In genomic region chr10:110210663-110211454, GRCh38 we compare ENCODE assay signal across 8 cellular contexts. TPM values are rescaled to one million over a fixed set of nuclear protein-coding genes. Genes with fewer than 3 reads are reported as not detected.
DNase-seq lines count a peak whose midpoint lies in the region; ATAC-seq and TF ChIP-seq lines count a peak whose summit lies in the region.

No MANE protein-coding gene starts in this region.

- DNase-seq in GM13976 (ENCODE audit: low spot score) (peak; percentile 95), NCI-H1694 (lab: John Stamatoyannopoulos, UW) (peak; percentile 89), T-helper 1 cell (peak; percentile 79 to 93 (median 85)), amniotic stem cell (lab: John Stamatoyannopoulos, UW) (peak; percentile 95), heart right ventricle (peak; percentile 97), trophoblast cell (peak; percentile 96 to 98), tibial nerve (ENCODE audit: low spot score in 2 of 2) (peak; percentile 94 to 98)

- H3K23ac ChIP-seq in trophoblast cell (ENCODE audit: low read length), result no peak overlapping the region

- peak overlapping the region; percentile 100 for H3K4me2 ChIP-seq in trophoblast cell (ENCODE audit: low read length)

- no peaks in the 10 kb centered on the region for H3K9me3 ChIP-seq in heart right ventricle
- H3K9me3 ChIP-seq in trophoblast cell (ENCODE audit: insufficient read depth, low read depth, low read length), result no peaks in the 10 kb centered on the region
- no peaks in the 10 kb centered on the region for H3K9me3 ChIP-seq in tibial nerve

- TF ChIP-seq EP300 in tibial nerve (IDR thresholded peaks at IDR 0.05), result peak in 1 of 2 donors; percentile 95

- H4K12ac ChIP-seq in trophoblast cell (ENCODE audit: low read depth, low read length), result peak overlapping the region; percentile 5

- peak overlapping the region; percentile 61 to 92 (median 82) for H3K4me3 ChIP-seq in heart right ventricle
- H3K4me3 ChIP-seq in trophoblast cell (ENCODE audit: low read depth, low read length), result peak overlapping the region; percentile 73
- peak overlapping the region; percentile 61 to 95 (median 84) for H3K4me3 ChIP-seq in tibial nerve

- H4K91ac ChIP-seq in trophoblast cell (ENCODE audit: low read depth, low read length), result no peak overlapping the region

- no peak overlapping the region for H2BK5ac ChIP-seq in trophoblast cell (ENCODE audit: low read depth, low read length, poor library complexity)

- TF ChIP-seq POLR2A in tibial nerve (IDR thresholded peaks at IDR 0.05), result peak; percentile 66 to 82

- in situ Hi-C loops in GM13976 (cut with MboI; ENCODE audit: low sequenced_read_pairs, unreplicated experiment), result no loop called here

- WGBS in heart right ventricle, 2 donors, result 0% methylated on average over 60 of the region's 60 CpGs
- WGBS in trophoblast cell (ENCODE audit: extremely low coverage, insufficient coverage, insufficient read length), result no CpG with 5 or more reads among the region's 60 CpGs
- 0 to 1% methylated on average over 48 to 60 of the region's 60 CpGs for WGBS in tibial nerve, 2 donors

- H2AK5ac ChIP-seq in trophoblast cell (ENCODE audit: low read length), result no peak overlapping the region

- peak overlapping the region; percentile 54 for H4K8ac ChIP-seq in trophoblast cell (ENCODE audit: low read depth, low read length)

- peak overlapping the region; percentile 16 for H3K18ac ChIP-seq in trophoblast cell (ENCODE audit: low read length)

- peak overlapping the region; percentile 52 for H3K9ac ChIP-seq in trophoblast cell (ENCODE audit: low read length)

- H3K14ac ChIP-seq in trophoblast cell (ENCODE audit: low read length), result no peak overlapping the region

- no peaks in the 10 kb centered on the region for H3K36me3 ChIP-seq in heart right ventricle
- H3K36me3 ChIP-seq in trophoblast cell (ENCODE audit: control insufficient read depth in 1 of 2, insufficient read depth in 2 of 2, low read length in 2 of 2), result no peaks in the 10 kb centered on the region
- no peaks in the 10 kb centered on the region for H3K36me3 ChIP-seq in tibial nerve

- H2AFZ ChIP-seq in trophoblast cell (ENCODE audit: insufficient read depth, low read length, poor library complexity), result peak overlapping the region; percentile 74

- no peaks in the 10 kb centered on the region for H3K79me2 ChIP-seq in trophoblast cell (ENCODE audit: control insufficient read depth, insufficient read depth, low read length, poor library complexity)

- H2BK12ac ChIP-seq in trophoblast cell (ENCODE audit: low read length), result no peak overlapping the region

- H3K4ac ChIP-seq in trophoblast cell (ENCODE audit: low read depth, low read length), result no peak overlapping the region

- TF ChIP-seq CTCF in GM13976 (IDR thresholded peaks at IDR 0.05; ENCODE audit: borderline replicate concordance, control extremely low read depth, extremely low read depth, insufficient read depth, missing control alignments) (no peak), heart right ventricle (IDR thresholded peaks at IDR 0.05) (no peak), tibial nerve (IDR thresholded peaks at IDR 0.05) (no peak)

- intact Hi-C loops in heart right ventricle (cut with DNase I), result loop anchor here in 5 of 10 donors (1.0 to 10.0 kb wide), 7 partner anchors 14 to 326 kb away; partner anchors contain the start of gene ADD3 (in 1 of the 5)

- H3K79me1 ChIP-seq in trophoblast cell (ENCODE audit: low read length), result peaks cover 2% of the 10 kb centered on the region

- H3K4me1 ChIP-seq in heart right ventricle (peaks cover 12 to 57% (median 52%) of the 10 kb centered on the region in 9 donors), trophoblast cell (ENCODE audit: control insufficient read depth in 1 of 2, insufficient read depth in 2 of 2, low read length in 2 of 2) (peaks cover 0 to 7% of the 10 kb centered on the region in 2 experiments), tibial nerve (peaks cover 0 to 28% (median 5%) of the 10 kb centered on the region in 4 donors)

- no peaks in the 10 kb centered on the region for H3K27me3 ChIP-seq in heart right ventricle
- H3K27me3 ChIP-seq in trophoblast cell (ENCODE audit: insufficient read depth, low read length), result no peaks in the 10 kb centered on the region
- no peaks in the 10 kb centered on the region for H3K27me3 ChIP-seq in tibial nerve

- no peak overlapping the region for H2BK120ac ChIP-seq in trophoblast cell (ENCODE audit: insufficient read depth, low read length, poor library complexity)

- ATAC-seq in HG02885 (IDR thresholded peaks at IDR 0.05; ENCODE audit: poor library complexity, unreplicated experiment) (peak; percentile 72), heart right ventricle (peak; percentile 89 to 94 (median 91))

- H3K27ac ChIP-seq in heart right ventricle, result peak overlapping the region; percentile 94 to 100 (median 98)
- H3K27ac ChIP-seq in trophoblast cell (ENCODE audit: low read depth, low read length), result no peak overlapping the region
- H3K27ac ChIP-seq in tibial nerve, result peak overlapping the region; percentile 88 to 100 (median 95)

RNA-seq across cellular contexts. Expression of gene MXI1, which starts 3.5 kb away (rescaled TPM):
- total RNA-seq in heart right ventricle (100 to 1,000 TPM in 1 of 10 donors, 10 to 100 TPM in 9; 48.7 to 100 (median 63.3) TPM), tibial nerve (100 to 1,000 TPM; 103 to 131 (median 123) TPM)
- 10 to 100 TPM; 27.3 to 30.4 TPM for polyA plus RNA-seq in heart right ventricle
- 8.3 and 8.9 TPM in 2 replicates for polyA plus RNA-seq in trophoblast cell (2013)
